Comparison of ENCODE assay signal across 16 cellular contexts in genomic region chr5:42840842-42841574, GRCh38. TPM values are rescaled to one million over a fixed set of nuclear protein-coding genes. Genes with fewer than 3 reads are reported as not detected.
DNase-seq lines count a peak whose midpoint lies in the region; ATAC-seq, FAIRE-seq and TF ChIP-seq lines count a peak whose summit lies in the region.
"Had no signal": no experiment of that assay in that cellular context is flagged by ENCODE, and none has a peak within 500 bp of the region (broad histone marks: within the 10 kb centered on the region; RNA-seq: fewer than 3 reads in every experiment).

No MANE protein-coding gene starts in this region.

- H3K9me3 ChIP-seq in RWPE2 (ENCODE audit: severe bottlenecking): no peaks in the 10 kb centered on the region
- no peaks in the 10 kb centered on the region for H3K9me3 ChIP-seq in gastroesophageal sphincter
- H3K9me3 ChIP-seq in tibial nerve: no peaks in the 10 kb centered on the region
- H3K9me3 ChIP-seq in BE2C: no peaks in the 10 kb centered on the region; the same call in 1 of the 2 replicates
- H3K9me3 ChIP-seq: SJSA1 had no signal

- H3K9me3 Mint-ChIP-seq in nephron: peaks cover 14% of the 10 kb centered on the region
- H3K9me3 Mint-ChIP-seq in activated CD8-positive, alpha-beta T cell treated with anti-CD3 and anti-CD28 coated beads, Interleukin-2, amount 10 ng/mL, durations not matched to agents 7 days and 5 days (ENCODE audit: insufficient read depth): no peaks in the 10 kb centered on the region
- H3K9me3 Mint-ChIP-seq: activated CD4-positive, alpha-beta memory T cell treated with anti-CD3 and anti-CD28 coated beads, Interleukin-2, amount 10 ng/mL, durations not matched to agents 7 days and 5 days; activated naive CD8-positive, alpha-beta T cell treated with anti-CD3 and anti-CD28 coated beads, Interleukin-2, amount 50 U/mL, for 24 hours had no signal

- ATAC-seq in RWPE2 (ENCODE audit: low read depth) (peak; percentile 14; the same call in 1 of the 3 replicates), gastroesophageal sphincter (no peak)
- ATAC-seq in activated CD8-positive, alpha-beta T cell treated with anti-CD3 and anti-CD28 coated beads, Interleukin-2, amount 10 ng/mL, durations not matched to agents 7 days and 5 days: no peak
- ATAC-seq: activated naive CD8-positive, alpha-beta T cell treated with anti-CD3 and anti-CD28 coated beads, Interleukin-2, amount 50 U/mL, for 24 hours had no signal

- H3K4me3 Mint-ChIP-seq in nephron: no peak overlapping the region
- H3K4me3 Mint-ChIP-seq in activated CD8-positive, alpha-beta T cell treated with anti-CD3 and anti-CD28 coated beads, Interleukin-2, amount 10 ng/mL, durations not matched to agents 7 days and 5 days: no peak overlapping the region
- H3K4me3 Mint-ChIP-seq: activated CD4-positive, alpha-beta memory T cell treated with anti-CD3 and anti-CD28 coated beads, Interleukin-2, amount 10 ng/mL, durations not matched to agents 7 days and 5 days; activated naive CD8-positive, alpha-beta T cell treated with anti-CD3 and anti-CD28 coated beads, Interleukin-2, amount 50 U/mL, for 24 hours had no signal

- H3K4me1 Mint-ChIP-seq in nephron: peaks cover 23% of the 10 kb centered on the region
- H3K4me1 Mint-ChIP-seq in activated CD8-positive, alpha-beta T cell treated with anti-CD3 and anti-CD28 coated beads, Interleukin-2, amount 10 ng/mL, durations not matched to agents 7 days and 5 days (ENCODE audit: low read depth): no peaks in the 10 kb centered on the region
- H3K4me1 Mint-ChIP-seq: activated CD4-positive, alpha-beta memory T cell treated with anti-CD3 and anti-CD28 coated beads, Interleukin-2, amount 10 ng/mL, durations not matched to agents 7 days and 5 days; activated naive CD8-positive, alpha-beta T cell treated with anti-CD3 and anti-CD28 coated beads, Interleukin-2, amount 50 U/mL, for 24 hours had no signal

- in situ Hi-C loops in KBM-7 (cut with MboI; ENCODE audit: low pct_unique_long_range_greater_than_20kb, low sequenced_read_pairs): no loop called here

- TF ChIP-seq EP300 in gastroesophageal sphincter (IDR thresholded peaks at IDR 0.05) (no peak), tibial nerve (IDR thresholded peaks at IDR 0.05) (no peak)

- 73 to 78% methylated on average over 3 to 5 of the region's 5 CpGs for WGBS in gastroesophageal sphincter (ENCODE audit: low coverage in 1 of 2), 2 donors
- 70 to 75% methylated on average over 5 of the region's 5 CpGs for WGBS in tibial nerve, 2 donors

- TF ChIP-seq CTCF in RWPE2 (IDR thresholded peaks at IDR 0.05; ENCODE audit: poor library complexity, severe bottlenecking) (no peak), gastroesophageal sphincter (IDR thresholded peaks at IDR 0.05) (no peak), nephron (IDR thresholded peaks at IDR 0.05; ENCODE audit: unreplicated experiment in 3 of 3) (no peak), tibial nerve (IDR thresholded peaks at IDR 0.05) (no peak), D721Med (IDR thresholded peaks at IDR 0.05; ENCODE audit: insufficient read depth, missing control alignments) (no peak), BE2C (IDR thresholded peaks at IDR 0.05; ENCODE audit: low read depth, low read length) (no peak)

- H3K27ac ChIP-seq in RWPE2 (ENCODE audit: poor library complexity, severe bottlenecking) (no peak overlapping the region), gastroesophageal sphincter (peak overlapping the region in 3 of 4 donors; percentile 9 to 70 (median 29)), tibial nerve (peak overlapping the region in 3 of 4 donors; percentile 54 to 86 (median 84))
- H3K27ac ChIP-seq: SJSA1 had no signal

- peaks cover 3% of the 10 kb centered on the region for H3K27me3 Mint-ChIP-seq in nephron (ENCODE audit: low read depth)
- H3K27me3 Mint-ChIP-seq in activated CD8-positive, alpha-beta T cell treated with anti-CD3 and anti-CD28 coated beads, Interleukin-2, amount 10 ng/mL, durations not matched to agents 7 days and 5 days (ENCODE audit: low read depth): peaks cover 3% of the 10 kb centered on the region

- H3K36me3 Mint-ChIP-seq in nephron (ENCODE audit: low read depth): no peaks in the 10 kb centered on the region
- no peaks in the 10 kb centered on the region for H3K36me3 Mint-ChIP-seq in activated CD8-positive, alpha-beta T cell treated with anti-CD3 and anti-CD28 coated beads, Interleukin-2, amount 10 ng/mL, durations not matched to agents 7 days and 5 days (ENCODE audit: low read depth)
- H3K36me3 Mint-ChIP-seq: CD14-positive monocyte had no signal

- H3K27ac Mint-ChIP-seq in nephron: peak overlapping the region in 2 of 3 experiments; percentile 94 to 97
- H3K27ac Mint-ChIP-seq in activated CD8-positive, alpha-beta T cell treated with anti-CD3 and anti-CD28 coated beads, Interleukin-2, amount 10 ng/mL, durations not matched to agents 7 days and 5 days: no peak overlapping the region
- H3K27ac Mint-ChIP-seq: activated CD4-positive, alpha-beta memory T cell treated with anti-CD3 and anti-CD28 coated beads, Interleukin-2, amount 10 ng/mL, durations not matched to agents 7 days and 5 days; activated naive CD8-positive, alpha-beta T cell treated with anti-CD3 and anti-CD28 coated beads, Interleukin-2, amount 50 U/mL, for 24 hours; CD14-positive monocyte had no signal

- CTCF ChIA-PET in activated CD8-positive, alpha-beta T cell treated with anti-CD3 and anti-CD28 coated beads, Interleukin-2, amount 10 ng/mL, durations not matched to agents 7 days and 5 days (lab: Charles Lee): no interaction called here

- TF ChIP-seq POLR2A in gastroesophageal sphincter (IDR thresholded peaks at IDR 0.05) (no peak), tibial nerve (IDR thresholded peaks at IDR 0.05) (no peak)

- no peaks in the 10 kb centered on the region for H3K4me1 ChIP-seq in RWPE2 (ENCODE audit: insufficient read depth, poor library complexity, severe bottlenecking)
- H3K4me1 ChIP-seq in gastroesophageal sphincter: peaks cover 0 to 14% (median 0%) of the 10 kb centered on the region in 3 donors
- H3K4me1 ChIP-seq in tibial nerve: peaks cover 2 to 55% (median 21%) of the 10 kb centered on the region in 4 donors
- H3K4me1 ChIP-seq in BE2C: no peaks in the 10 kb centered on the region
- H3K4me1 ChIP-seq: SJSA1 had no signal

- no peaks in the 10 kb centered on the region for H3K36me3 ChIP-seq in RWPE2 (ENCODE audit: low read depth)
- no peaks in the 10 kb centered on the region for H3K36me3 ChIP-seq in gastroesophageal sphincter
- H3K36me3 ChIP-seq in tibial nerve: no peaks in the 10 kb centered on the region
- no peaks in the 10 kb centered on the region for H3K36me3 ChIP-seq in BE2C
- H3K36me3 ChIP-seq: SJSA1 had no signal

- no peaks in the 10 kb centered on the region for H3K27me3 ChIP-seq in RWPE2 (ENCODE audit: insufficient read depth, poor library complexity, severe bottlenecking)
- H3K27me3 ChIP-seq in gastroesophageal sphincter: no peaks in the 10 kb centered on the region
- no peaks in the 10 kb centered on the region for H3K27me3 ChIP-seq in tibial nerve
- H3K27me3 ChIP-seq in BE2C: no peaks in the 10 kb centered on the region; the same call in 1 of the 2 replicates
- H3K27me3 ChIP-seq: SJSA1 had no signal

- POLR2A ChIA-PET in activated CD8-positive, alpha-beta T cell treated with anti-CD3 and anti-CD28 coated beads, Interleukin-2, amount 10 ng/mL, durations not matched to agents 7 days and 5 days (lab: Charles Lee): no interaction called here

- DNase-seq in RWPE2 (ENCODE audit: low spot score): no peak
- no peak for DNase-seq in tibial nerve (ENCODE audit: low spot score in 2 of 2)
- DNase-seq in D721Med (ENCODE audit: insufficient read length, low spot score): no peak
- no peak for DNase-seq in KBM-7
- DNase-seq in activated CD8-positive, alpha-beta T cell treated with anti-CD3 and anti-CD28 coated beads, Interleukin-2, amount 10 ng/mL, durations not matched to agents 7 days and 5 days: no peak
- no peak for DNase-seq in BE2C
- DNase-seq: activated CD4-positive, alpha-beta memory T cell treated with anti-CD3 and anti-CD28 coated beads, Interleukin-2, amount 10 ng/mL, durations not matched to agents 7 days and 5 days; activated naive CD8-positive, alpha-beta T cell treated with anti-CD3 and anti-CD28 coated beads, Interleukin-2, amount 50 U/mL, for 24 hours; cerebellar nuclear complex; stimulated activated CD4-positive, alpha-beta T cell treated with anti-CD3 and anti-CD28 coated beads, Interleukin-4, amount 100 ng/mL, for 1 hour had no signal

- no peak for FAIRE-seq in D721Med (lab: Jason Lieb, UNC)
- FAIRE-seq: H1, islet of Langerhans had no signal

- H3K4me3 ChIP-seq in RWPE2 (ENCODE audit: severe bottlenecking): no peak overlapping the region
- no peak overlapping the region for H3K4me3 ChIP-seq in gastroesophageal sphincter
- no peak overlapping the region for H3K4me3 ChIP-seq in tibial nerve
- H3K4me3 ChIP-seq in BE2C (ENCODE audit: low read depth, low read length): no peak overlapping the region
- H3K4me3 ChIP-seq: SJSA1 had no signal

RNA-seq across cellular contexts. Expression of gene SELENOP, which starts 29.3 kb away (rescaled TPM):
- total RNA-seq in gastroesophageal sphincter (100 to 1,000 TPM in 3 of 4 donors, 10 to 100 TPM in 1; 79.2 to 489 (median 247) TPM), tibial nerve (100 to 1,000 TPM; 323 to 965 (median 866) TPM)
- under 1 TPM in 1 of 2 experiments, not detected in 1; 0.55 TPM for total RNA-seq in activated CD8-positive, alpha-beta T cell treated with anti-CD3 and anti-CD28 coated beads, Interleukin-2, amount 10 ng/mL, durations not matched to agents 7 days and 5 days
- not detected for polyA plus RNA-seq in BE2C (2012; ENCODE audit: insufficient read depth, insufficient read length, low read depth)

Comparison
In these comparisons a context has a peak if more than half of its experiments do, and no peak if none do; other contexts are left out.
1. RNA of gene SELENOP, which starts 29.3 kb away (total RNA-seq): 323 to 965 TPM in tibial nerve and 79.2 to 489 TPM in gastroesophageal sphincter; 0.55 TPM in activated CD8-positive, alpha-beta T cell treated with anti-CD3 and anti-CD28 coated beads, Interleukin-2, amount 10 ng/mL, durations not matched to agents 7 days and 5 days; every median in the first group is over 10 times any median in the second.